ENCODE assay signal across 18 cellular contexts in genomic region chr22:48450188-48450825, GRCh38.
"Had no signal": no experiment of that assay in that cellular context is flagged by ENCODE, and none has a peak within 500 bp of the region (broad histone marks: within the 10 kb centered on the region; RNA-seq: fewer than 3 reads in every experiment).

No MANE protein-coding gene starts in this region.

- H3K9me3 ChIP-seq: ascending aorta, breast epithelium, heart left ventricle, pancreas, thyroid gland, uterus had no signal

- H3K4me3 Mint-ChIP-seq: activated T-helper 1 cell treated with anti-CD3 and anti-CD28 coated beads, Interleukin-12 subunit alpha, Interleukin-12 subunit beta, Interleukin-2, Interleukin-4 antibody, amounts not matched to agents 30 ng/mL and 10 ng/mL and 1 ng/mL, durations not matched to agents 14 hours and 24 hours and 36 hours; immature natural killer cell; neural crest cell had no signal

- H3K9me3 Mint-ChIP-seq: activated T-helper 1 cell treated with anti-CD3 and anti-CD28 coated beads, Interleukin-12 subunit alpha, Interleukin-12 subunit beta, Interleukin-2, Interleukin-4 antibody, amounts not matched to agents 30 ng/mL and 10 ng/mL and 1 ng/mL, durations not matched to agents 14 hours and 24 hours and 36 hours; immature natural killer cell; neural crest cell had no signal

- H3K4me3 ChIP-seq: ascending aorta, breast epithelium, heart left ventricle, pancreas, thyroid gland, uterus had no signal

- DNase-seq: activated naive CD4-positive, alpha-beta T cell treated with Interleukin-2 at 50 U/mL for 16 hours; cerebellar nuclear complex; dermis blood vessel endothelial cell; foreskin melanocyte; immature natural killer cell; mammary epithelial cell; stimulated activated CD4-positive, alpha-beta T cell treated with anti-CD3 and anti-CD28 coated beads, Interleukin-12 subunit alpha, Interleukin-12 subunit beta, amount 100 ng/mL, for 4 hours; stimulated activated CD4-positive, alpha-beta T cell treated with anti-CD3 and anti-CD28 coated beads, Interleukin-2, amount 100 ng/mL, for 24 hours; uterus had no signal

- H3K4me1 ChIP-seq: ascending aorta, breast epithelium, heart left ventricle, pancreas, uterus had no signal

- H3K27ac Mint-ChIP-seq: activated T-helper 1 cell treated with anti-CD3 and anti-CD28 coated beads, Interleukin-12 subunit alpha, Interleukin-12 subunit beta, Interleukin-2, Interleukin-4 antibody, amounts not matched to agents 30 ng/mL and 10 ng/mL and 1 ng/mL, durations not matched to agents 14 hours and 24 hours and 36 hours; immature natural killer cell had no signal

- H3K36me3 Mint-ChIP-seq: immature natural killer cell had no signal

- H3K27ac ChIP-seq: ascending aorta, breast epithelium, epithelial cell of prostate, heart left ventricle, pancreas, thyroid gland, uterus had no signal

- H3K27me3 ChIP-seq: ascending aorta, pancreas, thyroid gland, uterus had no signal

- H3K4me1 Mint-ChIP-seq: immature natural killer cell, neural crest cell had no signal

- H3K36me3 ChIP-seq: ascending aorta, breast epithelium, heart left ventricle, pancreas, thyroid gland, uterus had no signal

- ATAC-seq: activated CD4-positive, CD25-positive, alpha-beta regulatory T cell treated with anti-CD3 and anti-CD28 coated beads, Interleukin-2, amount 50 U/mL, for 24 hours; pancreas had no signal
